ENCODE assay signal across 17 cellular contexts in the genomic region with DNA sequence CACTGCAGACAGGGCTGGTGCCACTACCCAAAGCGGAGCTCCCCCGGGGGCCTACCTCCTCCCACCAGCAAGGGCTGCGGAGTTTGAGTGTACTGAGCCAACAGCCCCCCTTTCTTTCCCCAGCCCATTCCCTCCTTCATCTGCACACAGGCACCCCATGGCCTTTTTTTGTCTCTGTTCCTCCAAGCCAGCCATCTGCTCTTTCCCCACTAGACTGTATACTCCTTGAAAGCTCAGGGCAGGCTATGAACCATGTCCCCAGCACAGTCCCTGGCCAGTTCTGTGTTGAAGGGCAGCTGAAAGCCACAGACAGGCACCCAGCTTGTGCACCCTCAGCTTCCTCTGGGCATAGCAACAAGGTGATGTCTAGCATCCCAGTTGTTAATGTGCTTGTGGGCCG.
"Had no signal": no experiment of that assay in that cellular context is flagged by ENCODE, and none has a peak within 500 bp of the region (broad histone marks: within the 10 kb centered on the region; RNA-seq: fewer than 3 reads in every experiment).

No MANE protein-coding gene starts in this region.

- H3K4me1 ChIP-seq: breast epithelium, left lung had no signal

- H3K27me3 ChIP-seq: breast epithelium, gastroesophageal sphincter, hepatocyte, left lung, sigmoid colon, spleen, stomach, testis, upper lobe of right lung had no signal

- H3K27ac ChIP-seq: breast epithelium, gastroesophageal sphincter, hepatocyte, left lung, psoas muscle, sigmoid colon, stomach, testis, upper lobe of right lung had no signal

- ATAC-seq: activated T-cell treated with anti-CD3 and anti-CD28 coated beads, Interleukin-2, amount 50 U/mL, for 72 hours; gastroesophageal sphincter; left lung; natural killer cell; psoas muscle; upper lobe of right lung had no signal

- H3K9me3 Mint-ChIP-seq: activated CD4-positive, alpha-beta T cell treated with anti-CD3 and anti-CD28 coated beads, Interleukin-2, amount 10 ng/mL, durations not matched to agents 7 days and 5 days; activated T-cell treated with anti-CD3 and anti-CD28 coated beads, Interleukin-2, amount 50 U/mL, for 72 hours; natural killer cell had no signal

- H3K36me3 ChIP-seq: breast epithelium had no signal

- DNase-seq: activated CD4-positive, alpha-beta T cell treated with anti-CD3 and anti-CD28 coated beads, Interleukin-2, amount 10 ng/mL, durations not matched to agents 7 days and 5 days; activated CD8-positive, alpha-beta memory T cell treated with anti-CD3 and anti-CD28 coated beads, Interleukin-2, amount 50 U/mL, for 48 hours; activated naive CD4-positive, alpha-beta T cell; activated T-cell treated with anti-CD3 and anti-CD28 coated beads, Interleukin-2, amount 50 U/mL, for 72 hours; aorta; mesendoderm; natural killer cell; psoas muscle; sigmoid colon; spleen; stomach; testis; upper lobe of right lung had no signal

- H3K9me3 ChIP-seq: breast epithelium, gastroesophageal sphincter, left lung, psoas muscle, sigmoid colon, spleen, stomach, testis, upper lobe of right lung had no signal

- H3K27me3 Mint-ChIP-seq: activated CD4-positive, alpha-beta T cell treated with anti-CD3 and anti-CD28 coated beads, Interleukin-2, amount 10 ng/mL, durations not matched to agents 7 days and 5 days had no signal

- H3K4me3 Mint-ChIP-seq: activated CD4-positive, alpha-beta T cell treated with anti-CD3 and anti-CD28 coated beads, Interleukin-2, amount 10 ng/mL, durations not matched to agents 7 days and 5 days; activated T-cell treated with anti-CD3 and anti-CD28 coated beads, Interleukin-2, amount 50 U/mL, for 72 hours; natural killer cell had no signal

- H3K27ac Mint-ChIP-seq: activated CD4-positive, alpha-beta T cell treated with anti-CD3 and anti-CD28 coated beads, Interleukin-2, amount 10 ng/mL, durations not matched to agents 7 days and 5 days; activated T-cell treated with anti-CD3 and anti-CD28 coated beads, Interleukin-2, amount 50 U/mL, for 72 hours; natural killer cell had no signal

- H3K4me1 Mint-ChIP-seq: activated CD4-positive, alpha-beta T cell treated with anti-CD3 and anti-CD28 coated beads, Interleukin-2, amount 10 ng/mL, durations not matched to agents 7 days and 5 days had no signal

- H3K4me3 ChIP-seq: breast epithelium, gastroesophageal sphincter, hepatocyte, left lung, psoas muscle, sigmoid colon, spleen, stomach, testis, upper lobe of right lung had no signal

- H3K36me3 Mint-ChIP-seq: natural killer cell had no signal
